1 cellular context compared by ENCODE assay signal in the genomic region with DNA sequence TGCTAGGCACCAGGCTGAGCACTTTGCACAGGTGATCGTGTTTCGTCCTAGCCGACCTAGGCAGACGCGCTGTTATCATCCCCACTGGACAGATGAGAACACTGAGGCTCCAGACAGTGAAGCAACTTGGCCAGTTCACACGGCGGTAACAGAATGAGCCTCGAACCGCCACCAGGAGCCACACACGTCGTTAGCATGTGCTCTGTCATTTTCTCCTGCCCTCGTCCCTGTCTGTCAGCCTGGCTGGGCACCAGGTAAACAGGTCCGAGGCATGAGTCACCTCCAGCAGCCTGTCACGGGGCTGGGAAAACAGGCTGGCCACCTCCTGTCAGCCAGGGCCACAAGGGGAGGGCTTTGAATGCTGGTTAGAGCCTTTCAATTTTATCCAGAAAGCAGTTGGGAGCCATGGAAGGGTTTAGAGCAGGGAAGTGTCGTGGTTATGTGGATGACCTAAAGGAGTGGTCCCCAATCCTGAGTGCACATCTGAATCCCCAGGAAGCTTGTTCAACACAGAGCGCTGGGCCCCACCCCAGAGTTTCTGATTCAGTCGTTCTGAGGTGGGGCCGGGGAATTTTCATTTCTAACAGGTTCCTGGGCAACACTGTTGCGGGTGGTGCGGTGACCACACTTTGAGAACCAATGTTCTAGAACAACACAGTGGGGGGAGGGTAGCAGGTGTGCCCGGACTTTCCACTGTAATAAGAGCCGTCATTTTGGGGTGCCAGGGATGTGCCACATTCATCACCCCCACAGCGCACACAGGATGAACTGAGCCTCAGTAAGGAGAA.
A peak's percentile ranks its signal among the peaks of the same experiment; 100 is the strongest.
TF ChIP-seq lines count a peak whose summit lies in the region.

No MANE protein-coding gene starts in this region.

TF ChIP-seq in HEK293, 187 proteins besides CTCF, POLR2A, EP300 and RAD21 (continued from another document):
- TF ChIP-seq, protein P1, sequence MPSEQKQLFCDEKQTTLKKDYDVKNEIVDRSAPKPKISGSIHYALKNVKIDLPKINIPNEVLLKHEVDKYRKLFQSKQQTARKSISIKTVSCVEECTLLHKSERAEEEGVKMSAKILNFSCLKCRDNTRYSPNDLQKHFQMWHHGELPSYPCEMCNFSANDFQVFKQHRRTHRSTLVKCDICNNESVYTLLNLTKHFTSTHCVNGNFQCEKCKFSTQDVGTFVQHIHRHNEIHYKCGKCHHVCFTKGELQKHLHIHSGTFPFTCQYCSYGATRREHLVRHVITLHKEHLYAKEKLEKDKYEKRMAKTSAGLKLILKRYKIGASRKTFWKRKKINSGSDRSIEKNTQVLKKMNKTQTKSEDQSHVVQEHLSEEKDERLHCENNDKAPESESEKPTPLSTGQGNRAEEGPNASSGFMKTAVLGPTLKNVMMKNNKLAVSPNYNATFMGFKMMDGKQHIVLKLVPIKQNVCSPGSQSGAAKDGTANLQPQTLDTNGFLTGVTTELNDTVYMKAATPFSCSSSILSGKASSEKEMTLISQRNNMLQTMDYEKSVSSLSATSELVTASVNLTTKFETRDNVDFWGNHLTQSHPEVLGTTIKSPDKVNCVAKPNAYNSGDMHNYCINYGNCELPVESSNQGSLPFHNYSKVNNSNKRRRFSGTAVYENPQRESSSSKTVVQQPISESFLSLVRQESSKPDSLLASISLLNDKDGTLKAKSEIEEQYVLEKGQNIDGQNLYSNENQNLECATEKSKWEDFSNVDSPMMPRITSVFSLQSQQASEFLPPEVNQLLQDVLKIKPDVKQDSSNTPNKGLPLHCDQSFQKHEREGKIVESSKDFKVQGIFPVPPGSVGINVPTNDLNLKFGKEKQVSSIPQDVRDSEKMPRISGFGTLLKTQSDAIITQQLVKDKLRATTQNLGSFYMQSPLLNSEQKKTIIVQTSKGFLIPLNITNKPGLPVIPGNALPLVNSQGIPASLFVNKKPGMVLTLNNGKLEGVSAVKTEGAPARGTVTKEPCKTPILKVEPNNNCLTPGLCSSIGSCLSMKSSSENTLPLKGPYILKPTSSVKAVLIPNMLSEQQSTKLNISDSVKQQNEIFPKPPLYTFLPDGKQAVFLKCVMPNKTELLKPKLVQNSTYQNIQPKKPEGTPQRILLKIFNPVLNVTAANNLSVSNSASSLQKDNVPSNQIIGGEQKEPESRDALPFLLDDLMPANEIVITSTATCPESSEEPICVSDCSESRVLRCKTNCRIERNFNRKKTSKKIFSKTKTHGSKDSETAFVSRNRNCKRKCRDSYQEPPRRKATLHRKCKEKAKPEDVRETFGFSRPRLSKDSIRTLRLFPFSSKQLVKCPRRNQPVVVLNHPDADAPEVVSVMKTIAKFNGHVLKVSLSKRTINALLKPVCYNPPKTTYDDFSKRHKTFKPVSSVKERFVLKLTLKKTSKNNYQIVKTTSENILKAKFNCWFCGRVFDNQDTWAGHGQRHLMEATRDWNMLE (tag by site-specific recombination; conservative IDR thresholded peaks at IDR 0.05; ENCODE audit: low read depth): no peak
- TF ChIP-seq ZNF664 (tag by site-specific recombination; IDR thresholded peaks at IDR 0.05) (no peak), KLF16 (tag by site-specific recombination; IDR thresholded peaks at IDR 0.05) (no peak), RBAK (tag by site-specific recombination; IDR thresholded peaks at IDR 0.05) (no peak), WT1 (tag by site-specific recombination; IDR thresholded peaks at IDR 0.05) (no peak), ZNF394 (tag by site-specific recombination; IDR thresholded peaks at IDR 0.05; ENCODE audit: borderline replicate concordance) (no peak), GFI1B (tag by site-specific recombination; IDR thresholded peaks at IDR 0.05) (no peak), ZNF707 (tag by site-specific recombination; IDR thresholded peaks at IDR 0.05) (no peak), GLIS1 (tag by site-specific recombination; IDR thresholded peaks at IDR 0.05) (peak; percentile 16; the same call in 1 of the 2 replicates), ZNF776 (tag by site-specific recombination; IDR thresholded peaks at IDR 0.05; ENCODE audit: borderline replicate concordance) (no peak), SP3 (tag by site-specific recombination; IDR thresholded peaks at IDR 0.05) (no peak)
- TF ChIP-seq, protein P2, sequence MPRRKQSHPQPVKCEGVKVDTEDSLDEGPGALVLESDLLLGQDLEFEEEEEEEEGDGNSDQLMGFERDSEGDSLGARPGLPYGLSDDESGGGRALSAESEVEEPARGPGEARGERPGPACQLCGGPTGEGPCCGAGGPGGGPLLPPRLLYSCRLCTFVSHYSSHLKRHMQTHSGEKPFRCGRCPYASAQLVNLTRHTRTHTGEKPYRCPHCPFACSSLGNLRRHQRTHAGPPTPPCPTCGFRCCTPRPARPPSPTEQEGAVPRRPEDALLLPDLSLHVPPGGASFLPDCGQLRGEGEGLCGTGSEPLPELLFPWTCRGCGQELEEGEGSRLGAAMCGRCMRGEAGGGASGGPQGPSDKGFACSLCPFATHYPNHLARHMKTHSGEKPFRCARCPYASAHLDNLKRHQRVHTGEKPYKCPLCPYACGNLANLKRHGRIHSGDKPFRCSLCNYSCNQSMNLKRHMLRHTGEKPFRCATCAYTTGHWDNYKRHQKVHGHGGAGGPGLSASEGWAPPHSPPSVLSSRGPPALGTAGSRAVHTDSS (tag by site-specific recombination; IDR thresholded peaks at IDR 0.05): no peak
